ENCODE assay signal across 17 cellular contexts in genomic region chr5:96300986-96301385, GRCh38.
"Had no signal": no experiment of that assay in that cellular context is flagged by ENCODE, and none has a peak within 500 bp of the region (broad histone marks: within the 10 kb centered on the region; RNA-seq: fewer than 3 reads in every experiment).

No MANE protein-coding gene starts in this region.

- ATAC-seq: activated naive CD8-positive, alpha-beta T cell treated with anti-CD3 and anti-CD28 coated beads, Interleukin-2, amount 50 U/mL, for 24 hours; stimulated activated memory B cell treated with anti-CD40 and anti-IgM and Interleukin-4, amounts not matched to agents 10 μg/mL and 1 μg/mL and 100 μg/mL, for 72 hours had no signal

- DNase-seq: activated CD4-positive, alpha-beta memory T cell treated with anti-CD3 and anti-CD28 coated beads, Interleukin-2, amount 10 ng/mL, durations not matched to agents 7 days and 5 days; activated CD4-positive, alpha-beta T cell treated with anti-CD3 and anti-CD28 coated beads for 48 hours; activated CD4-positive, CD25-positive, alpha-beta regulatory T cell; activated naive CD4-positive, alpha-beta T cell treated with anti-CD3 and anti-CD28 coated beads for 36 hours; activated naive CD8-positive, alpha-beta T cell treated with anti-CD3 and anti-CD28 coated beads, Interleukin-2, amount 50 U/mL, for 24 hours; activated T-cell treated with anti-CD3 and anti-CD28 coated beads, Interleukin-2, amount 50 U/mL, for 1 hour; anterior cingulate cortex; caudate nucleus; erythroblast; hypothalamus; lower lobe of right lung; nucleus accumbens; posterior cingulate gyrus; spleen; stimulated activated CD4-positive, alpha-beta T cell treated with anti-CD3 and anti-CD28 coated beads, Interleukin-4, amount 100 ng/mL, for 4 hours; testis had no signal
